In genomic region chr2:61116302-61116701, GRCh38 we compare ENCODE assay signal across 7 cellular contexts.
"Had no signal": no experiment of that assay in that cellular context is flagged by ENCODE, and none has a peak within 500 bp of the region (broad histone marks: within the 10 kb centered on the region; RNA-seq: fewer than 3 reads in every experiment).

No MANE protein-coding gene starts in this region.

- FAIRE-seq: GM12878, GM12891, GM12892, GM18507, GM19239 had no signal

- DNase-seq: GDM1, GF-D8 had no signal

- H3K4me3 ChIP-seq: GM12878 had no signal
